ENCODE assay signal across 10 cellular contexts in the genomic region with DNA sequence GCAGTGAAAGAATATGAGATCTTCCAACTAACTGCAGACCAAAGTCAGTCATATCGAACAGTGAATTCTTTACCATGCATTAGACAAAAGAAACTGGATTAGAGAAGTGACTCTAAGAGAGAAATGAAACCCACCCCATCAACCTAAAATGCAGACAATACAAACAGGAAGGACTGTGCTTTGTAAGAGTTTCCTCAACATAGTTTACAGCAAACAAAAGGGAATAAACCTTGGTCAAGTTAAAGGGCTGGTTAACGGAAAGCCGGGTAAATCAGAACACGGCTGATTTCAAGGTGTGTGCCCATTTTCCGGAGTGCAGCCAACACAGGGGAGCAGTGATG. TPM values are rescaled to one million over a fixed set of nuclear protein-coding genes. Genes with fewer than 3 reads are reported as not detected.
DNase-seq lines count a peak whose midpoint lies in the region; ATAC-seq and TF ChIP-seq lines count a peak whose summit lies in the region.
"Had no signal": no experiment of that assay in that cellular context is flagged by ENCODE, and none has a peak within 500 bp of the region (broad histone marks: within the 10 kb centered on the region; RNA-seq: fewer than 3 reads in every experiment).

No MANE protein-coding gene starts in this region.

- H3K36me3 ChIP-seq in endodermal cell (ENCODE audit: control insufficient read depth, insufficient read depth, low read length): peaks cover 52% of the 10 kb centered on the region

- no peak overlapping the region for H3K9ac ChIP-seq in endodermal cell (ENCODE audit: extremely low read depth, low read length, poor library complexity, severe bottlenecking)

- peak overlapping the region; percentile 13 for H3K27ac Mint-ChIP-seq in stimulated activated memory B cell treated with anti-CD40 and anti-IgM and Interleukin-4, amounts not matched to agents 10 μg/mL and 1 μg/mL and 100 μg/mL, for 72 hours
- H3K27ac Mint-ChIP-seq in endodermal cell: no peak overlapping the region

- H3K4me1 Mint-ChIP-seq in stimulated activated memory B cell treated with anti-CD40 and anti-IgM and Interleukin-4, amounts not matched to agents 10 μg/mL and 1 μg/mL and 100 μg/mL, for 72 hours: peaks cover 17% of the 10 kb centered on the region
- H3K4me1 Mint-ChIP-seq in endodermal cell: peaks cover 45% of the 10 kb centered on the region

- no peak for TF ChIP-seq CTCF in endodermal cell (conservative IDR thresholded peaks at IDR 0.05)

- WGBS in endodermal cell (ENCODE audit: insufficient coverage in 1 of 2, insufficient read length in 1 of 2), 2 experiments: 96 to 100% methylated on average over 4 to 5 of the region's 5 CpGs

- no peaks in the 10 kb centered on the region for H3K27me3 Mint-ChIP-seq in stimulated activated memory B cell treated with anti-CD40 and anti-IgM and Interleukin-4, amounts not matched to agents 10 μg/mL and 1 μg/mL and 100 μg/mL, for 72 hours
- H3K27me3 Mint-ChIP-seq in endodermal cell (ENCODE audit: insufficient read depth): no peaks in the 10 kb centered on the region

- DNase-seq in caudate nucleus (lab: John Stamatoyannopoulos, UW) (no peak), endodermal cell (no peak), kidney glomerular epithelial cell (lab: John Stamatoyannopoulos, UW) (no peak), activated gamma-delta T cell treated with Interleukin-2 at 50 U/mL for 16 hours (no peak)
- no peak for DNase-seq in activated naive CD4-positive, alpha-beta T cell treated with Interleukin-2 at 50 U/mL for 16 hours
- DNase-seq: NCI-H526 had no signal

- H3K27ac ChIP-seq in caudate nucleus (ENCODE audit: low read depth, low read length) (peak overlapping the region; percentile 64), endodermal cell (ENCODE audit: low read depth, low read length) (no peak overlapping the region)

- H3K9me3 Mint-ChIP-seq in stimulated activated memory B cell treated with anti-CD40 and anti-IgM and Interleukin-4, amounts not matched to agents 10 μg/mL and 1 μg/mL and 100 μg/mL, for 72 hours: peaks cover 5% of the 10 kb centered on the region
- no peaks in the 10 kb centered on the region for H3K9me3 Mint-ChIP-seq in endodermal cell
- H3K9me3 Mint-ChIP-seq: neural crest cell had no signal

- H3K27me3 ChIP-seq in endodermal cell (ENCODE audit: control insufficient read depth, insufficient read depth, low read length, poor library complexity, severe bottlenecking): no peaks in the 10 kb centered on the region

- H3K4me3 ChIP-seq in endodermal cell (ENCODE audit: low read length): no peak overlapping the region

- H3K4me1 ChIP-seq in endodermal cell (ENCODE audit: control insufficient read depth, insufficient read depth, low read length): peaks cover 16% of the 10 kb centered on the region

- H3K36me3 Mint-ChIP-seq in stimulated activated memory B cell treated with anti-CD40 and anti-IgM and Interleukin-4, amounts not matched to agents 10 μg/mL and 1 μg/mL and 100 μg/mL, for 72 hours: no peaks in the 10 kb centered on the region
- H3K36me3 Mint-ChIP-seq in endodermal cell (ENCODE audit: low read depth): peaks cover 4% of the 10 kb centered on the region

- peak; percentile 79 for ATAC-seq in GM19438 (IDR thresholded peaks at IDR 0.05; ENCODE audit: low read depth, unreplicated experiment)
- peak; percentile 70 for ATAC-seq in HG02981 (IDR thresholded peaks at IDR 0.05; ENCODE audit: unreplicated experiment)
- ATAC-seq in stimulated activated memory B cell treated with anti-CD40 and anti-IgM and Interleukin-4, amounts not matched to agents 10 μg/mL and 1 μg/mL and 100 μg/mL, for 72 hours: peak; percentile 52

- no peaks in the 10 kb centered on the region for H3K9me3 ChIP-seq in endodermal cell (ENCODE audit: control insufficient read depth, low read length)

- H3K4me3 Mint-ChIP-seq in stimulated activated memory B cell treated with anti-CD40 and anti-IgM and Interleukin-4, amounts not matched to agents 10 μg/mL and 1 μg/mL and 100 μg/mL, for 72 hours: no peak overlapping the region
- no peak overlapping the region for H3K4me3 Mint-ChIP-seq in endodermal cell
- H3K4me3 Mint-ChIP-seq: neural crest cell had no signal

RNA-seq across cellular contexts. Expression of gene SIPA1L2, which starts 39.2 kb away (rescaled TPM):
- 10 to 100 TPM; 34.7 to 41.5 TPM for total RNA-seq in endodermal cell
- polyA plus RNA-seq in endodermal cell (2013, experiment 1 of 2): 40.1 TPM
- 41.6 TPM for polyA plus RNA-seq in endodermal cell (2013, experiment 2 of 2)
